8 cellular contexts compared by ENCODE assay signal in genomic region chr1:173714759-173715537, GRCh38. TPM values are rescaled to one million over a fixed set of nuclear protein-coding genes. Genes with fewer than 3 reads are reported as not detected.
A peak's percentile ranks its signal among the peaks of the same experiment; 100 is the strongest.
DNase-seq lines count a peak whose midpoint lies in the region; ATAC-seq and TF ChIP-seq lines count a peak whose summit lies in the region.

KLHL20 (plus strand) TSS chr1:173714981; CDS start chr1:173716044, 1,063 bp downstream.

- H3K27me3 ChIP-seq in mononuclear cell (ENCODE audit: insufficient read depth, low read length) = peaks cover 24% of the 10 kb centered on the region

- peak within 1 kb of the TSS; percentile 77 for H3K27ac ChIP-seq in OCI-LY7 (ENCODE audit: low read depth, low read length, poor library complexity, severe bottlenecking)

- H3K79me2 ChIP-seq in OCI-LY7 (ENCODE audit: insufficient read depth, low read depth, low read length) = peaks cover 33% of the 10 kb centered on the region

- POLR2A ChIA-PET in OCI-LY7 (lab: Charles Lee) = interaction anchor here (0.5 to 2.1 kb wide), 8 partner anchors 8 to 298 kb away, joined by 3 to 7 read pairs (median 3); no protein-coding TSS in a partner anchor

- H4K20me1 ChIP-seq in OCI-LY7 (ENCODE audit: insufficient read depth, low read length) = no peaks in the 10 kb centered on the region

- H3K9me3 ChIP-seq in OCI-LY7 (ENCODE audit: low read length) (no peaks in the 10 kb centered on the region), mononuclear cell (ENCODE audit: low read depth, low read length) (no peaks in the 10 kb centered on the region)

- CTCF ChIA-PET in OCI-LY7 (lab: Charles Lee; ENCODE audit: unreplicated experiment) = no interaction called here

- DNase-seq in DMS 273 treated with DMSO at 0.1 percent for 48 hours (lab: John Stamatoyannopoulos, UW) = peak; percentile 88
- peak; percentile 48 for DNase-seq in HuH-7.5 (ENCODE audit: low spot score)
- DNase-seq in OCI-LY7 (ENCODE audit: low spot score) = peak; percentile 94
- peak; percentile 65 for DNase-seq in activated T-cell treated with anti-CD3 and anti-CD28 coated beads for 1 hour (ENCODE audit: low read depth)
- peak; percentile 94 for DNase-seq in epithelial cell of esophagus (ENCODE audit: low read depth)
- peak; percentile 57 to 67 for DNase-seq in stimulated activated CD8-positive, alpha-beta memory T cell treated with anti-CD3 and anti-CD28 coated beads, Interleukin-4, amount 100 ng/mL, for 1 hour (ENCODE audit: low read depth in 2 of 2, low spot score in 1 of 2)

- intact Hi-C loops in OCI-LY7 (cut with micrococcal nuclease; ENCODE audit: unreplicated experiment) = loop anchor here (2.0 to 10.0 kb wide), 4 partner anchors 110 to 1183 kb away; partner anchors contain the start of genes CENPL, DARS2 and SUCO

- H2AFZ ChIP-seq in OCI-LY7 (ENCODE audit: low read length) = peak within 1 kb of the TSS; percentile 99

- peak within 1 kb of the TSS; percentile 69 for H3K4me2 ChIP-seq in OCI-LY7 (ENCODE audit: low read length)

- peak; percentile 91 for ATAC-seq in GM21526 (IDR thresholded peaks at IDR 0.05; ENCODE audit: low FRiP score, unreplicated experiment)

- TSS peak; percentile 60 for BruUV-seq in OCI-LY7 (replicated peaks; lab: Mats Ljungman, UMichigan)

- H3K9me2 ChIP-seq in OCI-LY7 (ENCODE audit: insufficient read depth, low read length) = no peaks in the 10 kb centered on the region

- TF ChIP-seq CTCF in OCI-LY7 (conservative IDR thresholded peaks at IDR 0.05; ENCODE audit: low read length) (0 out of 2 replicates have a peak, but pooled peaks have one; percentile 38), epithelial cell of esophagus (IDR thresholded peaks at IDR 0.05; ENCODE audit: insufficient read depth, low read depth, low read length, missing control alignments) (no peak)

- H3K4me3 ChIP-seq in OCI-LY7 (ENCODE audit: low read depth, low read length, poor library complexity, severe bottlenecking) = peak within 1 kb of the TSS; percentile 78
- H3K4me3 ChIP-seq in epithelial cell of esophagus (ENCODE audit: low read length) = peak within 1 kb of the TSS; percentile 94
- peak within 1 kb of the TSS; percentile 79 for H3K4me3 ChIP-seq in mononuclear cell (ENCODE audit: low read length)

- peaks cover 17% of the 10 kb centered on the region for H3K36me3 ChIP-seq in OCI-LY7 (ENCODE audit: insufficient read depth, low read length)

- H3K4me1 ChIP-seq in OCI-LY7 (ENCODE audit: insufficient read depth, low read length, poor library complexity, severe bottlenecking) (peaks cover 23% of the 10 kb centered on the region), mononuclear cell (ENCODE audit: insufficient read depth, low read length) (peaks cover 4% of the 10 kb centered on the region)

RNA-seq across cellular contexts. Expression of gene KLHL20, which starts in this region (rescaled TPM):
- 17.5 and 28.2 TPM in 2 replicates for total RNA-seq in OCI-LY7 (2014; rRNA removed; shearing (Covaris generic))
- total RNA-seq in OCI-LY7 (2022) (22.6 and 25.7 TPM in 2 replicates), mononuclear cell (31.8 TPM)

Comparison
In these comparisons a context has a peak if more than half of its experiments do, and no peak if none do; other contexts are left out.
1. Peak in every context shown above with its lines: DNase-seq, ATAC-seq, H3K4me3 ChIP-seq and H3K27ac ChIP-seq.